8 cellular contexts compared by ENCODE assay signal in genomic region chr1:154479764-154480421, GRCh38. TPM values are rescaled to one million over a fixed set of nuclear protein-coding genes. Genes with fewer than 3 reads are reported as not detected.
DNase-seq lines count a peak whose midpoint lies in the region; ATAC-seq and TF ChIP-seq lines count a peak whose summit lies in the region.

No MANE protein-coding gene starts in this region.

- no peak for TF ChIP-seq EP300 in upper lobe of left lung (IDR thresholded peaks at IDR 0.05)

- H3K4me3 ChIP-seq in DOHH2 (ENCODE audit: low read length) (no peak overlapping the region), OCI-LY7 (ENCODE audit: low read depth, low read length, poor library complexity, severe bottlenecking) (no peak overlapping the region), fibroblast of lung (replicated peaks in 1 of 4; ENCODE audit: control extremely low read depth in 1 of 4, insufficient read depth in 1 of 4, low read depth in 3 of 4, low read length in 4 of 4) (no peak overlapping the region), upper lobe of left lung (no peak overlapping the region)

- intact Hi-C loops in OCI-LY7 (cut with micrococcal nuclease; ENCODE audit: unreplicated experiment): loop anchor here (1.0 to 10.0 kb wide), 4 partner anchors 66 to 397 kb away; no protein-coding TSS in a partner anchor

- no peak overlapping the region for H3K4me2 ChIP-seq in DOHH2 (ENCODE audit: low read length)
- H3K4me2 ChIP-seq in OCI-LY7 (ENCODE audit: low read length): no peak overlapping the region
- H3K4me2 ChIP-seq in fibroblast of lung (ENCODE audit: extremely low read depth, insufficient read depth, low read length): peak overlapping the region; percentile 35

- H3K9me2 ChIP-seq in DOHH2 (replicated peaks; ENCODE audit: control insufficient read depth, low read length) (no peaks in the 10 kb centered on the region), OCI-LY7 (ENCODE audit: insufficient read depth, low read length) (no peaks in the 10 kb centered on the region)

- H3K9ac ChIP-seq in fibroblast of lung (ENCODE audit: insufficient read depth, low read length): no peak overlapping the region

- no TSS peak for BruUV-seq in OCI-LY7 (replicated peaks; lab: Mats Ljungman, UMichigan)

- H2AFZ ChIP-seq in OCI-LY7 (ENCODE audit: low read length) (peak overlapping the region; percentile 96; the same call in 1 of the 2 replicates), fibroblast of lung (ENCODE audit: low read length) (peak overlapping the region; percentile 32)

- DNase-seq in KG1 (lab: John Stamatoyannopoulos, UW) (peak; percentile 87), OCI-LY7 (ENCODE audit: low spot score) (peak; percentile 78), fibroblast of lung (ENCODE audit: low read depth in 2 of 2) (peak; percentile 68 to 90), neural crest cell (ENCODE audit: low read depth, low spot score) (peak; percentile 81), upper lobe of left lung (peak in 1 of 2 donors; percentile 60)
- peak; percentile 44 for DNase-seq in activated T-cell treated with anti-CD3 and anti-CD28 coated beads, Interleukin-2, amount 50 U/mL, for 1 hour

- WGBS in upper lobe of left lung, 2 donors: 34 to 40% methylated on average over 9 of the region's 9 CpGs

- H3K36me3 Mint-ChIP-seq in neural crest cell (ENCODE audit: low read depth): no peaks in the 10 kb centered on the region

- peaks cover 15% of the 10 kb centered on the region for H3K4me1 Mint-ChIP-seq in neural crest cell

- H3K27me3 Mint-ChIP-seq in neural crest cell (ENCODE audit: low read depth): no peaks in the 10 kb centered on the region

- H4K20me1 ChIP-seq in DOHH2 (ENCODE audit: control insufficient read depth, insufficient read depth, low read depth, low read length): no peaks in the 10 kb centered on the region
- H4K20me1 ChIP-seq in OCI-LY7 (ENCODE audit: insufficient read depth, low read length): no peaks in the 10 kb centered on the region
- no peaks in the 10 kb centered on the region for H4K20me1 ChIP-seq in fibroblast of lung (ENCODE audit: control insufficient read depth, extremely low read depth, insufficient read depth, low read length)

- H3K36me3 ChIP-seq in DOHH2 (ENCODE audit: control insufficient read depth, low read length): no peaks in the 10 kb centered on the region
- no peaks in the 10 kb centered on the region for H3K36me3 ChIP-seq in OCI-LY7 (ENCODE audit: insufficient read depth, low read length)
- no peaks in the 10 kb centered on the region for H3K36me3 ChIP-seq in fibroblast of lung (ENCODE audit: control insufficient read depth, insufficient read depth, low read length)
- peaks cover 0 to 12% (median 0%) of the 10 kb centered on the region in 4 donors for H3K36me3 ChIP-seq in upper lobe of left lung

- no peaks in the 10 kb centered on the region for H3K9me3 Mint-ChIP-seq in neural crest cell

- no peak overlapping the region for H3K27ac ChIP-seq in DOHH2 (ENCODE audit: low read depth, low read length)
- H3K27ac ChIP-seq in OCI-LY7 (ENCODE audit: low read depth, low read length, poor library complexity, severe bottlenecking): no peak overlapping the region
- peak overlapping the region; percentile 8 for H3K27ac ChIP-seq in fibroblast of lung (ENCODE audit: insufficient read depth, low read length)
- peak overlapping the region in 3 of 4 donors; percentile 8 to 59 (median 57) for H3K27ac ChIP-seq in upper lobe of left lung

- H3K79me2 ChIP-seq in DOHH2 (ENCODE audit: control insufficient read depth, low read length) (no peaks in the 10 kb centered on the region), OCI-LY7 (ENCODE audit: insufficient read depth, low read depth, low read length) (no peaks in the 10 kb centered on the region), fibroblast of lung (ENCODE audit: control insufficient read depth, insufficient read depth, low read length) (no peaks in the 10 kb centered on the region)

- H3K27me3 ChIP-seq in DOHH2 (ENCODE audit: control insufficient read depth, low read length): no peaks in the 10 kb centered on the region
- no peaks in the 10 kb centered on the region for H3K27me3 ChIP-seq in fibroblast of lung (ENCODE audit: control insufficient read depth, insufficient read depth, low read length)
- H3K27me3 ChIP-seq in upper lobe of left lung: no peaks in the 10 kb centered on the region

- peak; percentile 87 to 94 for ATAC-seq in upper lobe of left lung (ENCODE audit: low FRiP score in 2 of 2)
- no peak for ATAC-seq in HG03135 (IDR thresholded peaks at IDR 0.05; ENCODE audit: unreplicated experiment)

- peaks cover 8% of the 10 kb centered on the region; the same call in 1 of the 2 replicates for H3F3A ChIP-seq in DOHH2 (ENCODE audit: control insufficient read depth, insufficient read depth)

- TF ChIP-seq CTCF in DOHH2 (IDR thresholded peaks at IDR 0.05; ENCODE audit: low read depth, low read length, poor library complexity, severe bottlenecking): peak; percentile 93
- peak; percentile 99 for TF ChIP-seq CTCF in OCI-LY7 (conservative IDR thresholded peaks at IDR 0.05; ENCODE audit: low read length)
- peak; percentile 93 to 95 for TF ChIP-seq CTCF in fibroblast of lung (conservative IDR thresholded peaks at IDR 0.05 in 1 of 2, IDR thresholded peaks at IDR 0.05 in 1 of 2; ENCODE audit: low read depth in 1 of 2, low read length in 2 of 2)
- TF ChIP-seq CTCF in neural crest cell (conservative IDR thresholded peaks at IDR 0.05): peak; percentile 94
- peak; percentile 89 to 95 (median 93) for TF ChIP-seq CTCF in upper lobe of left lung (IDR thresholded peaks at IDR 0.05)

- H3K4me3 Mint-ChIP-seq in neural crest cell: no peak overlapping the region

- POLR2A ChIA-PET in OCI-LY7 (lab: Charles Lee): interaction anchor here (0.6 kb wide), 2 partner anchors 86 to 243 kb away, joined by 3 to 4 read pairs; no protein-coding TSS in a partner anchor

- CTCF ChIA-PET in OCI-LY7 (lab: Charles Lee; ENCODE audit: unreplicated experiment): interaction anchor here (1.2 kb wide), 1 partner anchor 67 kb away, joined by 17 read pairs; no protein-coding TSS in a partner anchor

- no peak overlapping the region for H3K27ac Mint-ChIP-seq in neural crest cell (ENCODE audit: unreplicated experiment)

- no peak for TF ChIP-seq POLR2A in upper lobe of left lung (IDR thresholded peaks at IDR 0.05)

- H3K9me3 ChIP-seq in DOHH2 (ENCODE audit: control insufficient read depth, insufficient read depth, low read length): no peaks in the 10 kb centered on the region
- H3K9me3 ChIP-seq in OCI-LY7 (ENCODE audit: low read length): no peaks in the 10 kb centered on the region
- no peaks in the 10 kb centered on the region for H3K9me3 ChIP-seq in fibroblast of lung (ENCODE audit: control insufficient read depth, insufficient read depth, low read depth, low read length)
- no peaks in the 10 kb centered on the region for H3K9me3 ChIP-seq in upper lobe of left lung

- H3K4me1 ChIP-seq in DOHH2 (ENCODE audit: control insufficient read depth, low read length) (peaks cover 15% of the 10 kb centered on the region), OCI-LY7 (ENCODE audit: insufficient read depth, low read length, poor library complexity, severe bottlenecking) (peaks cover 22% of the 10 kb centered on the region), fibroblast of lung (ENCODE audit: control insufficient read depth, extremely low read depth, insufficient read depth, low read length) (peaks cover under 1% of the 10 kb centered on the region), upper lobe of left lung (peaks cover 28 to 55% (median 33%) of the 10 kb centered on the region in 4 donors)

RNA-seq across cellular contexts. Expression of gene TDRD10, which starts 22.1 kb away (rescaled TPM):
- total RNA-seq in OCI-LY7 (2014; rRNA removed; shearing (Covaris generic)): 0.13 TPM in 1 of 2 replicates, not detected in the other
- total RNA-seq in OCI-LY7 (2022): not detected in 2 replicates
- under 0.01 TPM in 1 of 2 replicates, not detected in the other for total RNA-seq in fibroblast of lung
- polyA plus RNA-seq in fibroblast of lung: not detected in 2 replicates
- not detected in 2 replicates for polyA plus RNA-seq in fibroblast of lung (2012)
- not detected in 2 replicates for polyA minus RNA-seq in fibroblast of lung (ENCODE audit: low replicate concordance)
- total RNA-seq in neural crest cell: not detected in 2 replicates
- 10 to 100 TPM in 4 of 6 donors, 1 to 10 TPM in 2; 6.2 to 47.1 (median 12.6) TPM for total RNA-seq in upper lobe of left lung

RNA-seq across cellular contexts. Expression of gene SHE, which starts 22.3 kb away (rescaled TPM):
- not detected in 2 replicates for total RNA-seq in OCI-LY7 (2014; rRNA removed; shearing (Covaris generic))
- not detected in 2 replicates for total RNA-seq in OCI-LY7 (2022)
- total RNA-seq in fibroblast of lung: under 0.01 TPM in 1 of 2 replicates, not detected in the other
- polyA plus RNA-seq in fibroblast of lung: not detected in 2 replicates
- not detected in 2 replicates for polyA plus RNA-seq in fibroblast of lung (2012)
- polyA minus RNA-seq in fibroblast of lung (ENCODE audit: low replicate concordance): 0.35 TPM in 1 of 2 replicates, not detected in the other
- 0.11 and 0.19 TPM in 2 replicates for total RNA-seq in neural crest cell
- total RNA-seq in upper lobe of left lung: 10 to 100 TPM; 25.8 to 55.4 (median 29.5) TPM

Comparison
In these comparisons a context has a peak if more than half of its experiments do, and no peak if none do; other contexts are left out.
1. H3K27ac ChIP-seq: peak in fibroblast of lung (single experiment) and upper lobe of left lung (3 of 4); none in DOHH2 (single experiment) and OCI-LY7 (single experiment).
2. RNA of gene SHE, which starts 22.3 kb away (total RNA-seq): 25.8 to 55.4 TPM in upper lobe of left lung; 0.11 to 0.19 TPM in neural crest cell, not detected in OCI-LY7 and under 0.01 TPM in fibroblast of lung; every median in the first group is over 10 times any median in the second.
3. Peak in every context shown above with its lines, with median percentiles within 50 percentile points of each other: CTCF ChIP-seq.